ENCODE assay signal across 8 cellular contexts in the genomic region with DNA sequence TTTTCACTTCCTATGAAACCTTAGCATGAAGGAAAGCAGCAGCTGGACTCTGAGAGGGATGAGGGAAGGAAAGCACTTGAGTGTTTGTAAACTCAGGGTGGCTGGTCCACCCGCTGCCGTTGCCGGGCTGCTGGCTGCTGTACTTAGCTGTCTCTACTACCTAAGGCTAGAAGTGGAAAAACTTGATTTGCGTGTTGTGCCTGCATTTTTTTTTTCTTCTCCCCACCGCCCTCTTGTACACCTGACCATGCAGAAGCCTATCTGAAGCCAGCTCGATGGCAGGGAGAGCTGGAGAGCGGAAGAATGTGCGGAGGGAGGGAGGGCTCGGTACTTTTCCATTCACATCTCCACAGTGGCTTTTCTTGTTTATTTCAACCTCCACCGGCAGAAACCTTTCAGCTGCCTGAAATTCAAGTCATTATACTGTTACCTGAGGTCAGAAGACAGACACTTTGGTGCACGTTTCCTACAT. TPM values are rescaled to one million over a fixed set of nuclear protein-coding genes. Genes with fewer than 3 reads are reported as not detected.
A peak's percentile ranks its signal among the peaks of the same experiment; 100 is the strongest.
DNase-seq lines count a peak whose midpoint lies in the region; ATAC-seq, FAIRE-seq and TF ChIP-seq lines count a peak whose summit lies in the region.

No MANE protein-coding gene starts in this region.

- no peaks in the 10 kb centered on the region for H3K4me1 ChIP-seq in esophagus (ENCODE audit: control insufficient read depth in 2 of 2, insufficient read depth in 2 of 2, low read length in 1 of 2)
- peaks cover 37% of the 10 kb centered on the region for H3K4me1 ChIP-seq in CD4-positive, alpha-beta memory T cell (ENCODE audit: insufficient read depth, low read length)

- POLR2A ChIA-PET in CD4-positive, alpha-beta memory T cell (lab: Charles Lee; ENCODE audit: partially characterized antibody), result no interaction called here

- no peak for ATAC-seq in HG03469 (IDR thresholded peaks at IDR 0.05; ENCODE audit: unreplicated experiment)
- no peak for ATAC-seq in GM19351 (IDR thresholded peaks at IDR 0.05; ENCODE audit: unreplicated experiment)

- no peak for TF ChIP-seq CTCF in osteocyte (IDR thresholded peaks at IDR 0.05)

- no peaks in the 10 kb centered on the region for H3K27me3 Mint-ChIP-seq in osteocyte (ENCODE audit: unreplicated experiment)
- no peaks in the 10 kb centered on the region for H3K27me3 Mint-ChIP-seq in CD4-positive, alpha-beta memory T cell

- no peaks in the 10 kb centered on the region for H3K36me3 Mint-ChIP-seq in osteocyte (ENCODE audit: unreplicated experiment)
- H3K36me3 Mint-ChIP-seq in CD4-positive, alpha-beta memory T cell, result peaks cover 0 to 7% of the 10 kb centered on the region in 2 donors

- H3K4me1 Mint-ChIP-seq in osteocyte (ENCODE audit: unreplicated experiment), result peaks cover 45% of the 10 kb centered on the region
- H3K4me1 Mint-ChIP-seq in CD4-positive, alpha-beta memory T cell, result peaks cover 20 to 49% (median 42%) of the 10 kb centered on the region in 4 donors

- peak; percentile 35 for FAIRE-seq in GM19239 (lab: Jason Lieb, UNC)

- 25% methylated on average over 11 of the region's 11 CpGs for WGBS in esophagus, 2 donors

- peak overlapping the region; percentile 64 for H3K4me3 Mint-ChIP-seq in osteocyte (ENCODE audit: unreplicated experiment)
- peak overlapping the region in 4 of 8 donors; percentile 11 to 52 (median 26) for H3K4me3 Mint-ChIP-seq in CD4-positive, alpha-beta memory T cell

- no peaks in the 10 kb centered on the region for H3K9me3 Mint-ChIP-seq in osteocyte (ENCODE audit: unreplicated experiment)
- no peaks in the 10 kb centered on the region for H3K9me3 Mint-ChIP-seq in CD4-positive, alpha-beta memory T cell

- peak overlapping the region; percentile 73 for H3K27ac Mint-ChIP-seq in osteocyte (ENCODE audit: unreplicated experiment)
- H3K27ac Mint-ChIP-seq in CD4-positive, alpha-beta memory T cell, result peak overlapping the region in 3 of 7 donors; percentile 18 to 57 (median 51)

- intact Hi-C loops in CD4-positive, alpha-beta memory T cell (cut with micrococcal nuclease), result no loop called here

- H3K27me3 ChIP-seq in esophagus (ENCODE audit: control insufficient read depth in 1 of 2, insufficient read depth in 2 of 2, low read length in 2 of 2), result no peaks in the 10 kb centered on the region
- H3K27me3 ChIP-seq in CD4-positive, alpha-beta memory T cell (ENCODE audit: insufficient read depth, low read length), result no peaks in the 10 kb centered on the region

- peak overlapping the region; percentile 79 to 86 for H3K27ac ChIP-seq in esophagus (ENCODE audit: low read depth in 2 of 2, low read length in 1 of 2)
- H3K27ac ChIP-seq in CD4-positive, alpha-beta memory T cell (ENCODE audit: low read depth, low read length), result no peak overlapping the region

- CTCF ChIA-PET in CD4-positive, alpha-beta memory T cell (lab: Charles Lee; ENCODE audit: partially characterized antibody), result interaction anchor here (1.0 to 8.9 kb wide), 12 partner anchors 10 to 1205 kb away, joined by 3 to 132 read pairs (median 4); no protein-coding TSS in a partner anchor

- no peak for DNase-seq in GM19239 (ENCODE audit: insufficient read length, low spot score)
- peak; percentile 17 for DNase-seq in NCI-H748 treated with DMSO at 0.1 percent for 48 hours (lab: John Stamatoyannopoulos, UW)
- no peak for DNase-seq in osteocyte (ENCODE audit: extremely low spot score, unreplicated experiment)
- no peak for DNase-seq in activated naive CD4-positive, alpha-beta T cell treated with anti-CD3 and anti-CD28 coated beads, Interleukin-2, amount 50 U/mL, for 16 hours
- no peak for DNase-seq in CD4-positive, alpha-beta memory T cell

- peak overlapping the region in 1 of 2 donors; percentile 37 for H3K4me3 ChIP-seq in esophagus (ENCODE audit: low read depth in 1 of 2, low read length in 2 of 2)
- H3K4me3 ChIP-seq in CD4-positive, alpha-beta memory T cell (ENCODE audit: low read length in 2 of 2), result no peak overlapping the region

- H3K9me3 ChIP-seq in esophagus (ENCODE audit: control insufficient read depth in 2 of 2, insufficient read depth in 1 of 2, low read depth in 1 of 2, low read length in 1 of 2), result no peaks in the 10 kb centered on the region
- H3K9me3 ChIP-seq in CD4-positive, alpha-beta memory T cell (ENCODE audit: control insufficient read depth in 1 of 2, low read length in 2 of 2), result no peaks in the 10 kb centered on the region

- H3K36me3 ChIP-seq in esophagus (ENCODE audit: control insufficient read depth in 2 of 2, insufficient read depth in 2 of 2, low read length in 1 of 2), result no peaks in the 10 kb centered on the region
- H3K36me3 ChIP-seq in CD4-positive, alpha-beta memory T cell (ENCODE audit: insufficient read depth, low read length), result no peaks in the 10 kb centered on the region

RNA-seq across cellular contexts. Expression of gene BCL6, which starts 4.8 kb away (rescaled TPM):
- 10 to 100 TPM; 24.4 to 28.7 TPM for polyA plus RNA-seq in esophagus
- 69.3 and 84.8 TPM in 2 replicates for total RNA-seq in osteocyte
- 10 to 100 TPM; 31.4 to 34.8 TPM for total RNA-seq in CD4-positive, alpha-beta memory T cell
- 1 to 10 TPM; 1.1 to 1.8 TPM for polyA plus RNA-seq in CD4-positive, alpha-beta memory T cell

RNA-seq across cellular contexts. Expression of gene RTP2, which starts 47.7 kb away (rescaled TPM):
- not detected for polyA plus RNA-seq in esophagus
- total RNA-seq in osteocyte, result not detected in 2 replicates
- not detected for total RNA-seq in CD4-positive, alpha-beta memory T cell
- polyA plus RNA-seq in CD4-positive, alpha-beta memory T cell, result not detected
